Comparison of ENCODE assay signal across 8 cellular contexts in genomic region chr12:7016958-7017571, GRCh38. TPM values are rescaled to one million over a fixed set of nuclear protein-coding genes. Genes with fewer than 3 reads are reported as not detected.
DNase-seq lines count a peak whose midpoint lies in the region; ATAC-seq and TF ChIP-seq lines count a peak whose summit lies in the region.
"Had no signal": no experiment of that assay in that cellular context is flagged by ENCODE, and none has a peak within 500 bp of the region (broad histone marks: within the 10 kb centered on the region; RNA-seq: fewer than 3 reads in every experiment).

No MANE protein-coding gene starts in this region.

- DNase-seq in T-helper 17 cell (no peak), fibroblast of pulmonary artery (ENCODE audit: low read depth) (no peak)
- DNase-seq in activated effector memory CD4-positive, alpha-beta T cell treated with Interleukin-2 at 50 U/mL for 16 hours, result no peak
- DNase-seq: activated CD4-positive, CD25-positive, alpha-beta regulatory T cell had no signal

- H3K9me3 ChIP-seq in HEK293 (ENCODE audit: control insufficient read depth, insufficient read depth, low read depth, low read length) (no peaks in the 10 kb centered on the region), T-helper 17 cell (ENCODE audit: control insufficient read depth, low read length, poor library complexity, severe bottlenecking) (no peaks in the 10 kb centered on the region)

- ATAC-seq in T-helper 17 cell (no peak), HG02798 (IDR thresholded peaks at IDR 0.05; ENCODE audit: poor library complexity, unreplicated experiment) (no peak), HG02938 (IDR thresholded peaks at IDR 0.05; ENCODE audit: unreplicated experiment) (no peak)

- H3K27ac ChIP-seq in HEK293 (ENCODE audit: extremely low read depth, low read depth, low read length) (no peak overlapping the region), skin epidermis (peak overlapping the region in 9 of 21 experiments; percentile 78 to 94 (median 87))

- peak overlapping the region; percentile 93 for H3K27ac Mint-ChIP-seq in T-helper 17 cell

- peaks cover 25% of the 10 kb centered on the region for H3K4me1 ChIP-seq in HEK293 (ENCODE audit: control insufficient read depth, insufficient read depth, low read length)

- POLR2A ChIA-PET in HEK293 (lab: Yijun Ruan, JAX), result no interaction called here

- peaks cover 32% of the 10 kb centered on the region for H3K4me1 Mint-ChIP-seq in T-helper 17 cell

- CTCF ChIA-PET in HEK293 (lab: Yijun Ruan, JAX), result interaction anchor here (0.9 to 1.5 kb wide), 4 partner anchors 17 to 42 kb away, joined by 3 to 4 read pairs (median 3); no protein-coding TSS in a partner anchor

- H3K4me3 ChIP-seq in HEK293 (ENCODE audit: low read depth, low read length) (peak overlapping the region; percentile 89), fibroblast of pulmonary artery (replicated peaks; ENCODE audit: low read depth, low read length) (peak overlapping the region; percentile 90), skin epidermis (peak overlapping the region in 4 of 7 experiments; percentile 65 to 93 (median 84))

- H3K36me3 Mint-ChIP-seq in T-helper 17 cell (ENCODE audit: low read depth), result peaks cover 9% of the 10 kb centered on the region

- peak overlapping the region; percentile 99 for H3K4me3 Mint-ChIP-seq in T-helper 17 cell

- TF ChIP-seq CTCF in HEK293 (tag by site-specific recombination; IDR thresholded peaks at IDR 0.05), result no peak
- TF ChIP-seq CTCF in fibroblast of pulmonary artery (IDR thresholded peaks at IDR 0.05; ENCODE audit: low read length, missing control alignments), result no peak

- H3K27me3 Mint-ChIP-seq in T-helper 17 cell, result no peaks in the 10 kb centered on the region

- peaks cover 3 to 11% of the 10 kb centered on the region in 2 experiments; a peak in 2 of 3 replicates for H3K36me3 ChIP-seq in HEK293 (ENCODE audit: control insufficient read depth in 2 of 2, insufficient read depth in 1 of 2, low read length in 2 of 2)

TF ChIP-seq in HEK293, 187 proteins besides CTCF, POLR2A, EP300 and RAD21:
- TF ChIP-seq ZFP69B (tag by site-specific recombination; IDR thresholded peaks at IDR 0.05) (no peak), IKZF3 (tag by site-specific recombination; IDR thresholded peaks at IDR 0.05) (peak; percentile 49; the same call in 1 of the 2 replicates), PRDM10 (tag by site-specific recombination; IDR thresholded peaks at IDR 0.05) (peak; percentile 13; the same call in 1 of the 2 replicates), ZFP3 (tag by site-specific recombination; IDR thresholded peaks at IDR 0.05; ENCODE audit: low read depth) (peak; percentile 84), ZNF558 (tag by site-specific recombination; IDR thresholded peaks at IDR 0.05) (no peak), ZXDB (tag by site-specific recombination; IDR thresholded peaks at IDR 0.05) (0 out of 2 replicates have a peak, but pooled peaks have one; percentile 23), ZNF701 (tag by site-specific recombination; IDR thresholded peaks at IDR 0.05) (no peak), ZNF621 (tag by site-specific recombination; IDR thresholded peaks at IDR 0.05) (no peak), FEZF1 (tag by site-specific recombination; IDR thresholded peaks at IDR 0.05) (no peak; the same call in 1 of the 2 replicates), ZNF23 (tag by site-specific recombination; IDR thresholded peaks at IDR 0.05; ENCODE audit: borderline replicate concordance) (no peak)

RNA-seq across cellular contexts. Expression of gene LPCAT3, which starts 1.2 kb away (rescaled TPM):
- 10 to 100 TPM; 34.3 to 45.2 TPM for total RNA-seq in T-helper 17 cell

RNA-seq across cellular contexts. Expression of gene C1S, which starts 43.5 kb away (rescaled TPM):
- total RNA-seq in T-helper 17 cell, result 1 to 10 TPM; 2.9 to 3.0 TPM

RNA-seq across cellular contexts. Expression of gene EMG1, which starts 46.4 kb away (rescaled TPM):
- total RNA-seq in T-helper 17 cell, result 10 to 100 TPM; 36.2 to 36.9 TPM

RNA-seq across cellular contexts. Expression of gene PHB2, which starts 46.6 kb away (rescaled TPM):
- 100 to 1,000 TPM; 145 to 150 TPM for total RNA-seq in T-helper 17 cell
